Comparison of ENCODE assay signal across 8 cellular contexts in the genomic region with DNA sequence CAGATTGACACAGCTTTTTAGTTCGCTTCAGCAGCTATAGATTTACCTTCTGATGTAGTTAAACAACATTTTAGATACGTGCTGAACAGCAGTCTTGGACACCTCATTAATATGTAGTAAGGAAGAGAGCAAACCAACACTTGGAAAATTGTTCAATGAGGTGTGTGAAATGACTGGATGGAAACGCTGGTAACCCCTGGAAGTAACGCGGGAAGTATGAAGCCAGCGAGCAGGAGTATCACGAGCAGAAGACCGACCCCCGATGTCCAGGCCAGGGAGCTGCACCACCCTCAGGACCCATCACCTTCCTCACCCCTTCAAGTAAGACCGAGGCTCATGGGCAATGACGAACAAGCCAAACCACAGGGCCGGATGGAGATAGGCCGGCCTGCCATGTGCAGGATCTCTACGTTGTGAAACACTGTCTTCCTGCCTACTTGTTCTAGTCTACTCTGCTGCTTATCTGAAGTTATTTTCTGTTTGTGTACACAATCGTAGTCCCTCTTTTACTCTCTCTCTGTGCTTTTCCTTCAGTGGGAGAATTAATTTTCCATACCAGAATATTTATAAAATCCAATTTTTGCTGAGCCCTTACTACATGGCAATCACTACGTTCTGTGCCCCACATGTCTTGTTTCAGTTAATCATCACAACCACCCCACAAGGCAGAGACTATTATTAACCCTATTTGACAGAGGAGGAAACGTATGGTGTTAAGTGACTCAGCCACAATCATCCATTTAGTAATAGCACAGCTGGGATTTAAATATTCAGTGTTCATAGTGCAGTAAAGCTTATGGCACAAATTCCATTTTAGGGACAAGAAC.
DNase-seq lines count a peak whose midpoint lies in the region; ATAC-seq, FAIRE-seq and TF ChIP-seq lines count a peak whose summit lies in the region.

No MANE protein-coding gene starts in this region.

- no peak for TF ChIP-seq CTCF in chondrocyte (IDR thresholded peaks at IDR 0.05)

- H3K9me2 ChIP-seq in Karpas-422 (replicated peaks; ENCODE audit: insufficient read depth, low read length) = no peaks in the 10 kb centered on the region

- no peaks in the 10 kb centered on the region for H3K27me3 Mint-ChIP-seq in chondrocyte (ENCODE audit: low read depth)

- DNase-seq in GM12891 (ENCODE audit: insufficient read length, low spot score) (no peak), HT1080 (ENCODE audit: low read depth) (peak; percentile 87), chondrocyte (ENCODE audit: low spot score) (no peak), C1 segment of cervical spinal cord (lab: John Stamatoyannopoulos, UW) (no peak), Karpas-422 (no peak), NCI-H1105 treated with DMSO at 0.1 percent for 48 hours (lab: John Stamatoyannopoulos, UW) (no peak)
- no peak for DNase-seq in stimulated activated naive CD8-positive, alpha-beta T cell treated with anti-CD3 and anti-CD28 coated beads, Interleukin-15, Interleukin-2, amounts not matched to agents 100 U/mL and 50 U/mL, for 24 hours

- H4K20me1 ChIP-seq in Karpas-422 (ENCODE audit: insufficient read depth, low read depth, low read length) = no peaks in the 10 kb centered on the region

- no peak overlapping the region for H3K27ac ChIP-seq in Karpas-422 (ENCODE audit: low read length)

- H3K9me3 ChIP-seq in Karpas-422 (ENCODE audit: low read length) = no peaks in the 10 kb centered on the region

- peak overlapping the region; percentile 92 for H3K27ac Mint-ChIP-seq in chondrocyte (ENCODE audit: unreplicated experiment)

- no peaks in the 10 kb centered on the region for H3K27me3 ChIP-seq in Karpas-422 (ENCODE audit: low read length)

- peaks cover 2% of the 10 kb centered on the region for H3K36me3 Mint-ChIP-seq in chondrocyte (ENCODE audit: low read depth)

- peak; percentile 92 for FAIRE-seq in GM12891 (lab: Jason Lieb, UNC)

- no peak overlapping the region for H3K4me2 ChIP-seq in Karpas-422 (ENCODE audit: low read depth, low read length, poor library complexity, severe bottlenecking)

- H3K9ac ChIP-seq in Karpas-422 (ENCODE audit: low read length) = no peak overlapping the region

- no peaks in the 10 kb centered on the region for H3K36me3 ChIP-seq in Karpas-422 (ENCODE audit: insufficient read depth, low read length)

- H3K4me1 ChIP-seq in Karpas-422 (ENCODE audit: low read length) = no peaks in the 10 kb centered on the region

- H3K79me2 ChIP-seq in Karpas-422 (ENCODE audit: low read length) = no peaks in the 10 kb centered on the region

- no peak for TF ChIP-seq POLR2A in GM12891 (IDR thresholded peaks at IDR 0.05; ENCODE audit: low read depth, low read length)

- H3K4me3 ChIP-seq in Karpas-422 (ENCODE audit: low read length) = no peak overlapping the region

- no peak overlapping the region for H3K4me3 Mint-ChIP-seq in chondrocyte (ENCODE audit: unreplicated experiment)

- no peak overlapping the region for H2AFZ ChIP-seq in Karpas-422 (ENCODE audit: low read length)

- no peaks in the 10 kb centered on the region for H3K9me3 Mint-ChIP-seq in chondrocyte (ENCODE audit: low read depth)

- peak; percentile 78 for ATAC-seq in GM21528 (IDR thresholded peaks at IDR 0.05; ENCODE audit: low FRiP score, unreplicated experiment)
- ATAC-seq in stimulated activated naive CD8-positive, alpha-beta T cell treated with anti-CD3 and anti-CD28 coated beads, Interleukin-15, Interleukin-2, amounts not matched to agents 100 U/mL and 50 U/mL, for 24 hours = peak; percentile 36

- H3K4me1 Mint-ChIP-seq in chondrocyte (ENCODE audit: low read depth) = peaks cover 76% of the 10 kb centered on the region

TF ChIP-seq in GM12891, 5 proteins besides CTCF, POLR2A, EP300 and RAD21:
- TF ChIP-seq SPI1 (IDR thresholded peaks at IDR 0.05; ENCODE audit: low read depth, low read length) (0 out of 2 replicates have a peak, but pooled peaks have one; percentile 13), PAX5 (IDR thresholded peaks at IDR 0.05; ENCODE audit: insufficient read depth, low read length, severe bottlenecking) (no peak)
TF ChIP-seq in GM12891: peak in this region for 1.
